Comparison of ENCODE assay signal across 18 cellular contexts in the genomic region with DNA sequence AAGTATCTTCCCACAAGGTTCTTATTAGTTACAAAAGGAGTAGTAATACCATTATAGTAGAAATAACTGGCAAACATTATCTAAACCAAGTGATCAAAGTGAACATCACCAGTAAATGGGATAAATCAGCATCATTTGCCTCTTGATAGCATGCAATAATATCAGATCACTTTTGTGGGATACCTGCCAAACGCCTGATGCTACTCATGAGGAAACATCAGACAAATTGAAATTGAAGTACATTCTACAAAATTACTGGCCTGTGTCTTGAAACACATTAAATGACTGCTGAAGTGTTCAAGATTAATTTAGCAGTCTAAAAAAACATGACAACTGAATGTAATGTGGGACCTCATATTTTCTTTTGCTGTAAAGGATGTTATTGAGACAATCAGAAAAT.
DNase-seq lines count a peak whose midpoint lies in the region; ATAC-seq and TF ChIP-seq lines count a peak whose summit lies in the region.
"Had no signal": no experiment of that assay in that cellular context is flagged by ENCODE, and none has a peak within 500 bp of the region (broad histone marks: within the 10 kb centered on the region; RNA-seq: fewer than 3 reads in every experiment).

No MANE protein-coding gene starts in this region.

- POLR2A ChIA-PET in SK-N-SH (lab: Yijun Ruan, JAX), result no interaction called here

- no peaks in the 10 kb centered on the region for H3F3A ChIP-seq in SK-N-SH (replicated peaks; ENCODE audit: insufficient read depth)

- no peak for ATAC-seq in SK-N-SH treated with all-trans-retinoic acid at 6 μM for 48 hours
- no peak for ATAC-seq in foreskin keratinocyte
- ATAC-seq in stimulated activated naive CD8-positive, alpha-beta T cell treated with anti-CD3 and anti-CD28 coated beads, Interleukin-15, Interleukin-2, amounts not matched to agents 100 U/mL and 50 U/mL, for 24 hours, result no peak
- ATAC-seq in HG02852 (IDR thresholded peaks at IDR 0.05; ENCODE audit: unreplicated experiment), result no peak

- H3K36me3 ChIP-seq in SK-N-SH (replicated peaks in 1 of 2; ENCODE audit: control insufficient read depth in 1 of 2, insufficient read depth in 2 of 2, low read length in 1 of 2) (no peaks in the 10 kb centered on the region), right atrium auricular region (no peaks in the 10 kb centered on the region)
- H3K36me3 ChIP-seq: MG63 had no signal

- H3K4me3 ChIP-seq in SK-N-SH (ENCODE audit: low read depth in 2 of 2, low read length in 1 of 2) (no peak overlapping the region), right atrium auricular region (no peak overlapping the region)
- H3K4me3 ChIP-seq: MG63 had no signal

- no peaks in the 10 kb centered on the region for H4K20me1 ChIP-seq in SK-N-SH (ENCODE audit: insufficient read depth)

- TF ChIP-seq EP300 in SK-N-SH (IDR thresholded peaks at IDR 0.05; ENCODE audit: borderline replicate concordance in 1 of 2, low read depth in 1 of 2, low read length in 1 of 2), result no peak

- WGBS in SK-N-SH (ENCODE audit: low lambda C conversion rate), result 4% methylated on average over 1 of the region's 1 CpG

- CTCF ChIA-PET in SK-N-SH (lab: Yijun Ruan, JAX), result no interaction called here

- H3K27ac ChIP-seq in SK-N-SH (ENCODE audit: low read depth in 2 of 2, low read length in 1 of 2), result no peak overlapping the region
- peak overlapping the region; percentile 43 for H3K27ac ChIP-seq in foreskin keratinocyte
- no peak overlapping the region for H3K27ac ChIP-seq in right atrium auricular region

- no peaks in the 10 kb centered on the region for H3K4me1 ChIP-seq in SK-N-SH (ENCODE audit: control insufficient read depth in 1 of 2, insufficient read depth in 2 of 2, low read depth in 1 of 2, low read length in 1 of 2)
- peaks cover 9% of the 10 kb centered on the region for H3K4me1 ChIP-seq in foreskin keratinocyte
- H3K4me1 ChIP-seq in right atrium auricular region, result no peaks in the 10 kb centered on the region

- H3K27me3 ChIP-seq in SK-N-SH (ENCODE audit: insufficient read depth), result no peaks in the 10 kb centered on the region
- H3K27me3 ChIP-seq in foreskin keratinocyte, result no peaks in the 10 kb centered on the region
- no peaks in the 10 kb centered on the region for H3K27me3 ChIP-seq in right atrium auricular region
- H3K27me3 ChIP-seq: MG63 had no signal

- no peak for DNase-seq in SK-N-SH
- DNase-seq in NCI-H446 (lab: John Stamatoyannopoulos, UW), result peak; percentile 83 to 85
- no peak for DNase-seq in foreskin keratinocyte
- DNase-seq in stimulated activated naive CD8-positive, alpha-beta T cell treated with anti-CD3 and anti-CD28 coated beads, Interleukin-15, Interleukin-2, amounts not matched to agents 100 U/mL and 50 U/mL, for 24 hours, result no peak
- no peak for DNase-seq in right atrium auricular region (ENCODE audit: low spot score)
- DNase-seq: C1 segment of cervical spinal cord; DMS53; H9; Karpas-422; MG63; NCI-H2107; NK-92 treated with Interleukin-12 subunit alpha and Interleukin-12 subunit beta, amount 100 ng/mL, for 24 hours; OCI-M1; RPMI8226; SIG-M5; T-helper 2 cell had no signal

- H3K9me2 ChIP-seq in SK-N-SH, result no peaks in the 10 kb centered on the region

- no peak for TF ChIP-seq RAD21 in SK-N-SH (IDR thresholded peaks at IDR 0.05; ENCODE audit: low read length)

- no peak overlapping the region for H3K9ac ChIP-seq in SK-N-SH

- TF ChIP-seq CTCF in SK-N-SH (IDR thresholded peaks at IDR 0.05) (no peak), foreskin keratinocyte (conservative IDR thresholded peaks at IDR 0.05) (no peak), right atrium auricular region (IDR thresholded peaks at IDR 0.05) (no peak)

- H3K9me3 ChIP-seq in SK-N-SH (no peaks in the 10 kb centered on the region), right atrium auricular region (no peaks in the 10 kb centered on the region)
- H3K9me3 ChIP-seq: MG63 had no signal

- no peak overlapping the region for H3K4me2 ChIP-seq in SK-N-SH

- no peak overlapping the region for H2AFZ ChIP-seq in SK-N-SH (ENCODE audit: low read depth)

- H3K79me2 ChIP-seq in SK-N-SH (ENCODE audit: insufficient read depth), result no peaks in the 10 kb centered on the region

TF ChIP-seq in SK-N-SH, 30 proteins besides CTCF, POLR2A, EP300 and RAD21:
- TF ChIP-seq, protein P1, sequence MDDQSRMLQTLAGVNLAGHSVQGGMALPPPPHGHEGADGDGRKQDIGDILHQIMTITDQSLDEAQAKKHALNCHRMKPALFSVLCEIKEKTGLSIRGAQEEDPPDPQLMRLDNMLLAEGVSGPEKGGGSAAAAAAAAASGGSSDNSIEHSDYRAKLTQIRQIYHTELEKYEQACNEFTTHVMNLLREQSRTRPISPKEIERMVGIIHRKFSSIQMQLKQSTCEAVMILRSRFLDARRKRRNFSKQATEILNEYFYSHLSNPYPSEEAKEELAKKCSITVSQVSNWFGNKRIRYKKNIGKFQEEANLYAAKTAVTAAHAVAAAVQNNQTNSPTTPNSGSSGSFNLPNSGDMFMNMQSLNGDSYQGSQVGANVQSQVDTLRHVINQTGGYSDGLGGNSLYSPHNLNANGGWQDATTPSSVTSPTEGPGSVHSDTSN (IDR thresholded peaks at IDR 0.05), result 0 out of 2 replicates have a peak, but pooled peaks have one; percentile 3
- TF ChIP-seq NFIC (IDR thresholded peaks at IDR 0.05; ENCODE audit: borderline replicate concordance), result no peak

TF ChIP-seq in SK-N-SH treated with all-trans-retinoic acid at 6 μM for 48 hours, 23 proteins besides CTCF, POLR2A, EP300 and RAD21:
- TF ChIP-seq ZNF8 (CRISPR knock-in tag; IDR thresholded peaks at IDR 0.05), result no peak
- TF ChIP-seq, protein P2, sequence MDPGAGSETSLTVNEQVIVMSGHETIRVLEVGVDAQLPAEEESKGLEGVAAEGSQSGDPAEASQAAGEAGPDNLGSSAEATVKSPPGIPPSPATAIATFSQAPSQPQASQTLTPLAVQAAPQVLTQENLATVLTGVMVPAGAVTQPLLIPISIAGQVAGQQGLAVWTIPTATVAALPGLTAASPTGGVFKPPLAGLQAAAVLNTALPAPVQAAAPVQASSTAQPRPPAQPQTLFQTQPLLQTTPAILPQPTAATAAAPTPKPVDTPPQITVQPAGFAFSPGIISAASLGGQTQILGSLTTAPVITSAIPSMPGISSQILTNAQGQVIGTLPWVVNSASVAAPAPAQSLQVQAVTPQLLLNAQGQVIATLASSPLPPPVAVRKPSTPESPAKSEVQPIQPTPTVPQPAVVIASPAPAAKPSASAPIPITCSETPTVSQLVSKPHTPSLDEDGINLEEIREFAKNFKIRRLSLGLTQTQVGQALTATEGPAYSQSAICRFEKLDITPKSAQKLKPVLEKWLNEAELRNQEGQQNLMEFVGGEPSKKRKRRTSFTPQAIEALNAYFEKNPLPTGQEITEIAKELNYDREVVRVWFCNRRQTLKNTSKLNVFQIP (CRISPR knock-in tag; IDR thresholded peaks at IDR 0.05; ENCODE audit: borderline replicate concordance, low read depth), result no peak
- TF ChIP-seq, protein P3, sequence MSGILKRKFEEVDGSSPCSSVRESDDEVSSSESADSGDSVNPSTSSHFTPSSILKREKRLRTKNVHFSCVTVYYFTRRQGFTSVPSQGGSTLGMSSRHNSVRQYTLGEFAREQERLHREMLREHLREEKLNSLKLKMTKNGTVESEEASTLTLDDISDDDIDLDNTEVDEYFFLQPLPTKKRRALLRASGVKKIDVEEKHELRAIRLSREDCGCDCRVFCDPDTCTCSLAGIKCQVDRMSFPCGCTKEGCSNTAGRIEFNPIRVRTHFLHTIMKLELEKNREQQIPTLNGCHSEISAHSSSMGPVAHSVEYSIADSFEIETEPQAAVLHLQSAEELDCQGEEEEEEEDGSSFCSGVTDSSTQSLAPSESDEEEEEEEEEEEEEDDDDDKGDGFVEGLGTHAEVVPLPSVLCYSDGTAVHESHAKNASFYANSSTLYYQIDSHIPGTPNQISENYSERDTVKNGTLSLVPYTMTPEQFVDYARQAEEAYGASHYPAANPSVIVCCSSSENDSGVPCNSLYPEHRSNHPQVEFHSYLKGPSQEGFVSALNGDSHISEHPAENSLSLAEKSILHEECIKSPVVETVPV (CRISPR knock-in tag; IDR thresholded peaks at IDR 0.05), result no peak
- no peak for TF ChIP-seq RARB (CRISPR knock-in tag; IDR thresholded peaks at IDR 0.05)
- no peak for TF ChIP-seq ZC3H10 (CRISPR knock-in tag; IDR thresholded peaks at IDR 0.05)
- no peak for TF ChIP-seq BACH2 (CRISPR knock-in tag; IDR thresholded peaks at IDR 0.05; ENCODE audit: borderline replicate concordance)
- no peak for TF ChIP-seq CSDC2 (CRISPR knock-in tag; IDR thresholded peaks at IDR 0.05)
- TF ChIP-seq OSR1 (CRISPR knock-in tag; IDR thresholded peaks at IDR 0.05), result no peak

Comparison
In these comparisons a context has a peak if more than half of its experiments do, and no peak if none do; other contexts are left out.
1. DNase-seq: peak in NCI-H446 (2 of 2); none in SK-N-SH (single experiment), foreskin keratinocyte (0 of 2), stimulated activated naive CD8-positive, alpha-beta T cell treated with anti-CD3 and anti-CD28 coated beads, Interleukin-15, Interleukin-2, amounts not matched to agents 100 U/mL and 50 U/mL, for 24 hours (single experiment) and right atrium auricular region (single experiment).